ENCODE assay signal across 1 cellular context in genomic region chr17:78137392-78138203, GRCh38.
TF ChIP-seq lines count a peak whose summit lies in the region.

No MANE protein-coding gene starts in this region.

TF ChIP-seq in K562, 482 proteins besides CTCF, POLR2A, EP300 and RAD21 (continued from another document and continues in another):
- peak; percentile 76 for TF ChIP-seq MGA (IDR thresholded peaks at IDR 0.05)
- TF ChIP-seq HNRNPK (IDR thresholded peaks at IDR 0.05; ENCODE audit: low read depth, low read length, poor library complexity, severe bottlenecking) = no peak
- peak; percentile 46; the same call in 1 of the 2 replicates for TF ChIP-seq NBN (IDR thresholded peaks at IDR 0.05; ENCODE audit: low read depth)
- TF ChIP-seq ZNF124 (CRISPR knock-in tag; IDR thresholded peaks at IDR 0.05) = no peak
- TF ChIP-seq CEBPZ (IDR thresholded peaks at IDR 0.05; ENCODE audit: borderline replicate concordance, low read depth, low read length) = no peak
- TF ChIP-seq EP400 (IDR thresholded peaks at IDR 0.05) = peak; percentile 91
- TF ChIP-seq RBFOX2 (IDR thresholded peaks at IDR 0.05; ENCODE audit: low read depth, low read length) = peak; percentile 74
- TF ChIP-seq ZBTB40 (IDR thresholded peaks at IDR 0.05) = peak; percentile 49; the same call in 1 of the 2 replicates
- 0 out of 2 replicates have a peak, but pooled peaks have one; percentile 30 for TF ChIP-seq ZBTB40 (CRISPR knock-in tag; IDR thresholded peaks at IDR 0.05)
- TF ChIP-seq DPF2 (IDR thresholded peaks at IDR 0.05) = peak; percentile 75
- TF ChIP-seq ZNF121 (CRISPR knock-in tag; conservative IDR thresholded peaks at IDR 0.05) = no peak
- no peak for TF ChIP-seq E2F1 (CRISPR knock-in tag; IDR thresholded peaks at IDR 0.05)
- no peak for TF ChIP-seq YBX1 (IDR thresholded peaks at IDR 0.05)
- no peak for TF ChIP-seq CSDE1 (IDR thresholded peaks at IDR 0.05)
- no peak for TF ChIP-seq TAF9B (IDR thresholded peaks at IDR 0.05; ENCODE audit: partially characterized antibody)
- peak; percentile 38; the same call in 1 of the 2 replicates for TF ChIP-seq PHF8 (IDR thresholded peaks at IDR 0.05; ENCODE audit: borderline replicate concordance, low read length)
- no peak for TF ChIP-seq ZNF165 (CRISPR knock-in tag; IDR thresholded peaks at IDR 0.05; ENCODE audit: borderline replicate concordance)
- TF ChIP-seq STAT6 (CRISPR knock-in tag; IDR thresholded peaks at IDR 0.05) = no peak
- peak; percentile 29; the same call in 1 of the 2 replicates for TF ChIP-seq HDGF (IDR thresholded peaks at IDR 0.05)
- no peak for TF ChIP-seq EWSR1 (IDR thresholded peaks at IDR 0.05; ENCODE audit: borderline replicate concordance, low read depth, partially characterized antibody)
- peak; percentile 48; the same call in 1 of the 2 replicates for TF ChIP-seq RB1 (IDR thresholded peaks at IDR 0.05; ENCODE audit: low read depth)
- peak; percentile 34; the same call in 1 of the 2 replicates for TF ChIP-seq NR2C1 (IDR thresholded peaks at IDR 0.05)
- 0 out of 2 replicates have a peak, but pooled peaks have one; percentile 26 for TF ChIP-seq NR2C1 (tag; IDR thresholded peaks at IDR 0.05)
- no peak for TF ChIP-seq STAT5B (CRISPR knock-in tag; IDR thresholded peaks at IDR 0.05)
- TF ChIP-seq THRAP3 (IDR thresholded peaks at IDR 0.05; ENCODE audit: borderline replicate concordance) = 0 out of 2 replicates have a peak, but pooled peaks have one; percentile 14
- TF ChIP-seq MXI1 (IDR thresholded peaks at IDR 0.05; ENCODE audit: low read depth, low read length) = 0 out of 2 replicates have a peak, but pooled peaks have one; percentile 8
